ENCODE assay signal across 14 cellular contexts in genomic region chr2:68743531-68743930, GRCh38. TPM values are rescaled to one million over a fixed set of nuclear protein-coding genes. Genes with fewer than 3 reads are reported as not detected.
A peak's percentile ranks its signal among the peaks of the same experiment; 100 is the strongest.
DNase-seq lines count a peak whose midpoint lies in the region; ATAC-seq lines count a peak whose summit lies in the region.
"Had no signal": no experiment of that assay in that cellular context is flagged by ENCODE, and none has a peak within 500 bp of the region (broad histone marks: within the 10 kb centered on the region; RNA-seq: fewer than 3 reads in every experiment).

No MANE protein-coding gene starts in this region.

- DNase-seq in activated T-cell treated with anti-CD3 and anti-CD28 coated beads, Interleukin-2, amount 50 U/mL, for 24 hours = peak; percentile 24
- no peak for DNase-seq in activated T-cell treated with anti-CD3 and anti-CD28 coated beads for 4 hours
- DNase-seq in G401 (ENCODE audit: low spot score) = peak; percentile 42
- no peak for DNase-seq in activated T-helper 1 cell treated with anti-CD3 and anti-CD28 coated beads, Interleukin-12 subunit alpha, Interleukin-12 subunit beta, Interleukin-2, Interleukin-4 antibody, amounts not matched to agents 30 ng/mL and 10 ng/mL and 1 ng/mL, durations not matched to agents 14 hours and 24 hours and 36 hours (ENCODE audit: low spot score)
- no peak for DNase-seq in naive thymus-derived CD4-positive, alpha-beta T cell
- no peak for DNase-seq in hepatic stellate cell (ENCODE audit: low spot score)
- DNase-seq: foreskin melanocyte, MM.1S, NCI-H2081 treated with DMSO at 0.1 percent for 48 hours, Right ventricle myocardium superior, trophoblast cell had no signal

- H3K4me1 ChIP-seq in naive thymus-derived CD4-positive, alpha-beta T cell (ENCODE audit: control insufficient read depth in 2 of 2, insufficient read depth in 2 of 2, low read length in 2 of 2) = peaks cover 94 to 95% of the 10 kb centered on the region in 2 donors

- no peak for ATAC-seq in naive thymus-derived CD4-positive, alpha-beta T cell
- ATAC-seq in HG02852 (IDR thresholded peaks at IDR 0.05; ENCODE audit: unreplicated experiment) (no peak), HG03521 (IDR thresholded peaks at IDR 0.05; ENCODE audit: unreplicated experiment) (no peak)
- ATAC-seq: sciatic nerve had no signal

- peak overlapping the region; percentile 10 for H3K4me3 Mint-ChIP-seq in activated T-cell treated with anti-CD3 and anti-CD28 coated beads, Interleukin-2, amount 50 U/mL, for 24 hours
- peak overlapping the region; percentile 53 for H3K4me3 Mint-ChIP-seq in activated T-helper 1 cell treated with anti-CD3 and anti-CD28 coated beads, Interleukin-12 subunit alpha, Interleukin-12 subunit beta, Interleukin-2, Interleukin-4 antibody, amounts not matched to agents 30 ng/mL and 10 ng/mL and 1 ng/mL, durations not matched to agents 14 hours and 24 hours and 36 hours
- H3K4me3 Mint-ChIP-seq in naive thymus-derived CD4-positive, alpha-beta T cell = peak overlapping the region in 8 of 10 donors; percentile 42 to 82 (median 67)

- intact Hi-C loops in activated T-helper 1 cell treated with anti-CD3 and anti-CD28 coated beads, Interleukin-12 subunit alpha, Interleukin-12 subunit beta, Interleukin-2, Interleukin-4 antibody, amounts not matched to agents 30 ng/mL and 10 ng/mL and 1 ng/mL, durations not matched to agents 14 hours and 24 hours and 36 hours (cut with micrococcal nuclease) = loop anchor here (10.0 kb wide), 1 partner anchor 1031 kb away; no protein-coding TSS in a partner anchor
- intact Hi-C loops in naive thymus-derived CD4-positive, alpha-beta T cell (cut with micrococcal nuclease) = no loop called here

- H3K27me3 Mint-ChIP-seq in activated T-cell treated with anti-CD3 and anti-CD28 coated beads, Interleukin-2, amount 50 U/mL, for 24 hours = no peaks in the 10 kb centered on the region
- no peaks in the 10 kb centered on the region for H3K27me3 Mint-ChIP-seq in activated T-helper 1 cell treated with anti-CD3 and anti-CD28 coated beads, Interleukin-12 subunit alpha, Interleukin-12 subunit beta, Interleukin-2, Interleukin-4 antibody, amounts not matched to agents 30 ng/mL and 10 ng/mL and 1 ng/mL, durations not matched to agents 14 hours and 24 hours and 36 hours (ENCODE audit: insufficient read depth)
- no peaks in the 10 kb centered on the region for H3K27me3 Mint-ChIP-seq in naive thymus-derived CD4-positive, alpha-beta T cell

- H3K27me3 ChIP-seq in naive thymus-derived CD4-positive, alpha-beta T cell (ENCODE audit: control insufficient read depth in 2 of 2, insufficient read depth in 2 of 2, low read length in 2 of 2) = no peaks in the 10 kb centered on the region

- no peaks in the 10 kb centered on the region for H3K9me3 ChIP-seq in naive thymus-derived CD4-positive, alpha-beta T cell (ENCODE audit: control insufficient read depth in 2 of 3, low read length in 3 of 3)

- no peaks in the 10 kb centered on the region for H3K9me3 Mint-ChIP-seq in activated T-cell treated with anti-CD3 and anti-CD28 coated beads, Interleukin-2, amount 50 U/mL, for 24 hours
- H3K9me3 Mint-ChIP-seq in activated T-helper 1 cell treated with anti-CD3 and anti-CD28 coated beads, Interleukin-12 subunit alpha, Interleukin-12 subunit beta, Interleukin-2, Interleukin-4 antibody, amounts not matched to agents 30 ng/mL and 10 ng/mL and 1 ng/mL, durations not matched to agents 14 hours and 24 hours and 36 hours = peaks cover 4% of the 10 kb centered on the region
- peaks cover 0 to 6% (median 0%) of the 10 kb centered on the region in 11 donors for H3K9me3 Mint-ChIP-seq in naive thymus-derived CD4-positive, alpha-beta T cell

- peaks cover 76% of the 10 kb centered on the region for H3K36me3 Mint-ChIP-seq in activated T-cell treated with anti-CD3 and anti-CD28 coated beads, Interleukin-2, amount 50 U/mL, for 24 hours (ENCODE audit: low read depth)
- peaks cover 62% of the 10 kb centered on the region for H3K36me3 Mint-ChIP-seq in activated T-helper 1 cell treated with anti-CD3 and anti-CD28 coated beads, Interleukin-12 subunit alpha, Interleukin-12 subunit beta, Interleukin-2, Interleukin-4 antibody, amounts not matched to agents 30 ng/mL and 10 ng/mL and 1 ng/mL, durations not matched to agents 14 hours and 24 hours and 36 hours (ENCODE audit: low read depth)
- H3K36me3 Mint-ChIP-seq in naive thymus-derived CD4-positive, alpha-beta T cell = peaks cover 5 to 68% (median 41%) of the 10 kb centered on the region in 5 donors

- CTCF ChIA-PET in naive thymus-derived CD4-positive, alpha-beta T cell (lab: Charles Lee) = interaction anchor here (0.6 to 3.8 kb wide), 5 partner anchors 16 to 181 kb away, joined by 3 to 15 read pairs (median 3); no protein-coding TSS in a partner anchor

- peaks cover 3 to 13% (median 10%) of the 10 kb centered on the region in 3 experiments for H3K36me3 ChIP-seq in naive thymus-derived CD4-positive, alpha-beta T cell (ENCODE audit: control insufficient read depth in 2 of 3, insufficient read depth in 3 of 3, low read length in 3 of 3)

- in situ Hi-C loops in G401 (cut with HindIII; ENCODE audit: low sequenced_read_pairs) = no loop called here

- H3K27ac Mint-ChIP-seq in activated T-cell treated with anti-CD3 and anti-CD28 coated beads, Interleukin-2, amount 50 U/mL, for 24 hours = peak overlapping the region; percentile 86
- H3K27ac Mint-ChIP-seq in activated T-helper 1 cell treated with anti-CD3 and anti-CD28 coated beads, Interleukin-12 subunit alpha, Interleukin-12 subunit beta, Interleukin-2, Interleukin-4 antibody, amounts not matched to agents 30 ng/mL and 10 ng/mL and 1 ng/mL, durations not matched to agents 14 hours and 24 hours and 36 hours = no peak overlapping the region
- peak overlapping the region in 8 of 9 donors; percentile 42 to 87 (median 76) for H3K27ac Mint-ChIP-seq in naive thymus-derived CD4-positive, alpha-beta T cell

- POLR2A ChIA-PET in naive thymus-derived CD4-positive, alpha-beta T cell (lab: Charles Lee) = interaction anchor here (0.6 to 4.1 kb wide), 7 partner anchors 9 to 94 kb away, joined by 3 to 40 read pairs (median 4); partner anchors contain the start of gene ARHGAP25

- no peak overlapping the region for H3K4me3 ChIP-seq in naive thymus-derived CD4-positive, alpha-beta T cell (ENCODE audit: low read length)

- H3K4me1 Mint-ChIP-seq in activated T-cell treated with anti-CD3 and anti-CD28 coated beads, Interleukin-2, amount 50 U/mL, for 24 hours (ENCODE audit: low read depth) = peaks cover 94% of the 10 kb centered on the region
- H3K4me1 Mint-ChIP-seq in activated T-helper 1 cell treated with anti-CD3 and anti-CD28 coated beads, Interleukin-12 subunit alpha, Interleukin-12 subunit beta, Interleukin-2, Interleukin-4 antibody, amounts not matched to agents 30 ng/mL and 10 ng/mL and 1 ng/mL, durations not matched to agents 14 hours and 24 hours and 36 hours (ENCODE audit: low read depth) = peaks cover 92% of the 10 kb centered on the region
- peaks cover 76 to 98% (median 93%) of the 10 kb centered on the region in 7 donors for H3K4me1 Mint-ChIP-seq in naive thymus-derived CD4-positive, alpha-beta T cell

- H3K27ac ChIP-seq in naive thymus-derived CD4-positive, alpha-beta T cell (ENCODE audit: low read depth, low read length) = peak overlapping the region; percentile 26

RNA-seq across cellular contexts. Expression of gene ARHGAP25, which starts 8.9 kb away (rescaled TPM):
- total RNA-seq in G401 (2014; rRNA removed; shearing (Covaris generic)) = not detected in 2 replicates
- 71.6 and 74.2 TPM in 2 replicates for total RNA-seq in activated T-helper 1 cell treated with anti-CD3 and anti-CD28 coated beads, Interleukin-12 subunit alpha, Interleukin-12 subunit beta, Interleukin-2, Interleukin-4 antibody, amounts not matched to agents 30 ng/mL and 10 ng/mL and 1 ng/mL, durations not matched to agents 14 hours and 24 hours and 36 hours
- total RNA-seq in naive thymus-derived CD4-positive, alpha-beta T cell = 100 to 1,000 TPM in 4 of 5 experiments, 10 to 100 TPM in 1; 68.2 to 139 (median 116) TPM
- 100 to 1,000 TPM in 1 of 2 donors, 10 to 100 TPM in 1; 63.3 to 134 TPM for polyA plus RNA-seq in naive thymus-derived CD4-positive, alpha-beta T cell

Comparison
In these comparisons a context has a peak if more than half of its experiments do, and no peak if none do; other contexts are left out.
1. DNase-seq: peak in activated T-cell treated with anti-CD3 and anti-CD28 coated beads, Interleukin-2, amount 50 U/mL, for 24 hours (single experiment) and G401 (single experiment); none in activated T-cell treated with anti-CD3 and anti-CD28 coated beads for 4 hours (single experiment), activated T-helper 1 cell treated with anti-CD3 and anti-CD28 coated beads, Interleukin-12 subunit alpha, Interleukin-12 subunit beta, Interleukin-2, Interleukin-4 antibody, amounts not matched to agents 30 ng/mL and 10 ng/mL and 1 ng/mL, durations not matched to agents 14 hours and 24 hours and 36 hours (single experiment), naive thymus-derived CD4-positive, alpha-beta T cell (0 of 9) and hepatic stellate cell (single experiment).
2. H3K4me3 Mint-ChIP-seq: peak in every context shown above with its lines; median percentile 67 in naive thymus-derived CD4-positive, alpha-beta T cell; 53 in activated T-helper 1 cell treated with anti-CD3 and anti-CD28 coated beads, Interleukin-12 subunit alpha, Interleukin-12 subunit beta, Interleukin-2, Interleukin-4 antibody, amounts not matched to agents 30 ng/mL and 10 ng/mL and 1 ng/mL, durations not matched to agents 14 hours and 24 hours and 36 hours; 10 in activated T-cell treated with anti-CD3 and anti-CD28 coated beads, Interleukin-2, amount 50 U/mL, for 24 hours.
3. RNA of gene ARHGAP25, which starts 8.9 kb away (total RNA-seq): 68.2 to 139 TPM in naive thymus-derived CD4-positive, alpha-beta T cell and 71.6 to 74.2 TPM in activated T-helper 1 cell treated with anti-CD3 and anti-CD28 coated beads, Interleukin-12 subunit alpha, Interleukin-12 subunit beta, Interleukin-2, Interleukin-4 antibody, amounts not matched to agents 30 ng/mL and 10 ng/mL and 1 ng/mL, durations not matched to agents 14 hours and 24 hours and 36 hours; not detected in G401; every median in the first group is over 10 times any median in the second.